Comparison of ENCODE assay signal across 8 cellular contexts in genomic region chr10:72318383-72319262, GRCh38. TPM values are rescaled to one million over a fixed set of nuclear protein-coding genes. Genes with fewer than 3 reads are reported as not detected.
DNase-seq lines count a peak whose midpoint lies in the region; TF ChIP-seq lines count a peak whose summit lies in the region.

No MANE protein-coding gene starts in this region.

- no peak overlapping the region for H3K9ac ChIP-seq in HUES64 (ENCODE audit: low read depth, low read length)

- no peaks in the 10 kb centered on the region for H3K9me3 Mint-ChIP-seq in mesothelial cell of epicardium

- TF ChIP-seq CTCF in 22Rv1 (IDR thresholded peaks at IDR 0.05) = no peak
- TF ChIP-seq CTCF in mesothelial cell of epicardium (IDR thresholded peaks at IDR 0.05; ENCODE audit: unreplicated experiment) = no peak

- H3K4me3 Mint-ChIP-seq in mesothelial cell of epicardium = no peak overlapping the region

- 86% methylated on average over 11 of the region's 11 CpGs for WGBS in HUES64

- no peaks in the 10 kb centered on the region for H3K36me3 Mint-ChIP-seq in mesothelial cell of epicardium

- H3K4me1 ChIP-seq in HUES64 (ENCODE audit: insufficient read depth, low read length) = peaks cover 38% of the 10 kb centered on the region

- H3K27me3 Mint-ChIP-seq in mesothelial cell of epicardium (ENCODE audit: low read depth) = no peaks in the 10 kb centered on the region

- H3K9me3 ChIP-seq in HUES64 (ENCODE audit: insufficient read depth, low read depth, low read length) = no peaks in the 10 kb centered on the region

- no peaks in the 10 kb centered on the region for H3K27me3 ChIP-seq in HUES64 (ENCODE audit: insufficient read depth, low read length)

- peaks cover 43% of the 10 kb centered on the region for H3K4me1 Mint-ChIP-seq in mesothelial cell of epicardium

- no peaks in the 10 kb centered on the region for H3K36me3 ChIP-seq in HUES64 (ENCODE audit: insufficient read depth, low read length)

- DNase-seq in mesothelial cell of epicardium (ENCODE audit: low spot score in 2 of 2, unreplicated experiment in 2 of 2) = no peak
- no peak for DNase-seq in NCI-H1092 (lab: John Stamatoyannopoulos, UW)
- no peak for DNase-seq in COR-L47 (lab: John Stamatoyannopoulos, UW)
- DNase-seq in stimulated activated CD4-positive, alpha-beta T cell treated with anti-CD3 and anti-CD28 coated beads, Interleukin-12 subunit alpha, Interleukin-12 subunit beta, amount 100 ng/mL, for 4 hours = no peak
- DNase-seq in activated CD4-positive, alpha-beta T cell treated with anti-CD3 and anti-CD28 coated beads for 1 hour = no peak

- H3K27ac Mint-ChIP-seq in mesothelial cell of epicardium = peak overlapping the region; percentile 82

- H3K4me3 ChIP-seq in HUES64 (ENCODE audit: low read length) = peak overlapping the region; percentile 34

- H3K27ac ChIP-seq in 22Rv1 (peak overlapping the region; percentile 44; the same call in 1 of the 2 replicates), HUES64 (ENCODE audit: low read depth, low read length) (no peak overlapping the region; the same call in 1 of the 2 replicates), angular gyrus (ENCODE audit: low read depth, low read length) (peak overlapping the region; percentile 68)

RNA-seq across cellular contexts. Expression of gene DNAJB12, which starts 36.1 kb away (rescaled TPM):
- 14.8 TPM for polyA plus RNA-seq in HUES64 (2013, experiment 1 of 2)
- polyA plus RNA-seq in HUES64 (2013, experiment 2 of 2) = 13.7 TPM
- total RNA-seq in mesothelial cell of epicardium = 31.4 to 35.3 TPM (median 32.1 TPM) in 3 replicates

RNA-seq across cellular contexts. Expression of gene DDIT4, which starts 44.9 kb away (rescaled TPM):
- 23.1 TPM for polyA plus RNA-seq in HUES64 (2013, experiment 1 of 2)
- 25.9 TPM for polyA plus RNA-seq in HUES64 (2013, experiment 2 of 2)
- total RNA-seq in mesothelial cell of epicardium = 61.6 to 62.5 TPM (median 61.9 TPM) in 3 replicates
